Comparison of ENCODE assay signal across 8 cellular contexts in genomic region chr2:69946351-69947077, GRCh38. TPM values are rescaled to one million over a fixed set of nuclear protein-coding genes. Genes with fewer than 3 reads are reported as not detected.
DNase-seq lines count a peak whose midpoint lies in the region; ATAC-seq lines count a peak whose summit lies in the region.

No MANE protein-coding gene starts in this region.

- DNase-seq in AML-193 (lab: John Stamatoyannopoulos, UW): peak; percentile 56 to 58
- DNase-seq in Jurkat, Clone E6-1 (ENCODE audit: low read depth, low spot score): peak; percentile 77
- peak; percentile 28 to 31 for DNase-seq in activated CD4-positive, alpha-beta T cell treated with anti-CD3 and anti-CD28 coated beads, Interleukin-2, amount 50 U/mL, for 4 hours
- peak; percentile 15 for DNase-seq in fibroblast of gingiva (ENCODE audit: low read depth)
- peak; percentile 16 to 24 for DNase-seq in stimulated activated CD8-positive, alpha-beta memory T cell treated with anti-CD3 and anti-CD28 coated beads, Interleukin-2, amount 100 ng/mL, for 1 hour (ENCODE audit: low read depth in 2 of 2)

- H3K4me3 ChIP-seq in Jurkat, Clone E6-1 (ENCODE audit: low read length): peak overlapping the region; percentile 11

- peak; percentile 82 for ATAC-seq in GM19452 (IDR thresholded peaks at IDR 0.05; ENCODE audit: unreplicated experiment)
- no peak for ATAC-seq in GM21717 (IDR thresholded peaks at IDR 0.05; ENCODE audit: unreplicated experiment)
- no peak for ATAC-seq in GM18519 (IDR thresholded peaks at IDR 0.05; ENCODE audit: low FRiP score, unreplicated experiment)

RNA-seq across cellular contexts. Expression of gene ASPRV1, which starts 14.9 kb away (rescaled TPM):
- 2.1 TPM for polyA plus RNA-seq in Jurkat, Clone E6-1 (2012; ENCODE audit: insufficient read depth, insufficient read length)

RNA-seq across cellular contexts. Expression of gene MXD1, which starts 31.6 kb away (rescaled TPM):
- polyA plus RNA-seq in Jurkat, Clone E6-1 (2012; ENCODE audit: insufficient read depth, insufficient read length): 1.5 TPM

RNA-seq across cellular contexts. Expression of gene SNRNP27, which starts 52.8 kb away (rescaled TPM):
- 77.6 TPM for polyA plus RNA-seq in Jurkat, Clone E6-1 (2012; ENCODE audit: insufficient read depth, insufficient read length)

Comparison
In these comparisons a context has a peak if more than half of its experiments do, and no peak if none do; other contexts are left out.
1. DNase-seq: peak in every context shown above with its lines; median percentile 77 in Jurkat, Clone E6-1; 57 in AML-193; 30 in activated CD4-positive, alpha-beta T cell treated with anti-CD3 and anti-CD28 coated beads, Interleukin-2, amount 50 U/mL, for 4 hours; 20 in stimulated activated CD8-positive, alpha-beta memory T cell treated with anti-CD3 and anti-CD28 coated beads, Interleukin-2, amount 100 ng/mL, for 1 hour; 15 in fibroblast of gingiva.